ENCODE assay signal across 1 cellular context in genomic region chr10:114634607-114634974, GRCh38.
A peak's percentile ranks its signal among the peaks of the same experiment; 100 is the strongest.
TF ChIP-seq lines count a peak whose summit lies in the region.

No MANE protein-coding gene starts in this region.

TF ChIP-seq in K562, 482 proteins besides CTCF, POLR2A, EP300 and RAD21 (continued from another document and continues in another):
- TF ChIP-seq ARID3B (CRISPR knock-in tag; IDR thresholded peaks at IDR 0.05; ENCODE audit: borderline replicate concordance): no peak
- TF ChIP-seq RFX1 (IDR thresholded peaks at IDR 0.05): peak; percentile 67
- no peak for TF ChIP-seq PCBP2 (IDR thresholded peaks at IDR 0.05; ENCODE audit: low read depth, low read length, poor library complexity, severe bottlenecking)
- no peak for TF ChIP-seq SREBF1 (IDR thresholded peaks at IDR 0.05; ENCODE audit: borderline replicate concordance, low read depth, low read length)
- TF ChIP-seq NR2C2 (CRISPR knock-in tag; IDR thresholded peaks at IDR 0.05): no peak
- TF ChIP-seq NR2C2 (tag; IDR thresholded peaks at IDR 0.05): no peak
- no peak for TF ChIP-seq RBM15 (IDR thresholded peaks at IDR 0.05; ENCODE audit: insufficient read depth, low read length)
- TF ChIP-seq, protein P1, sequence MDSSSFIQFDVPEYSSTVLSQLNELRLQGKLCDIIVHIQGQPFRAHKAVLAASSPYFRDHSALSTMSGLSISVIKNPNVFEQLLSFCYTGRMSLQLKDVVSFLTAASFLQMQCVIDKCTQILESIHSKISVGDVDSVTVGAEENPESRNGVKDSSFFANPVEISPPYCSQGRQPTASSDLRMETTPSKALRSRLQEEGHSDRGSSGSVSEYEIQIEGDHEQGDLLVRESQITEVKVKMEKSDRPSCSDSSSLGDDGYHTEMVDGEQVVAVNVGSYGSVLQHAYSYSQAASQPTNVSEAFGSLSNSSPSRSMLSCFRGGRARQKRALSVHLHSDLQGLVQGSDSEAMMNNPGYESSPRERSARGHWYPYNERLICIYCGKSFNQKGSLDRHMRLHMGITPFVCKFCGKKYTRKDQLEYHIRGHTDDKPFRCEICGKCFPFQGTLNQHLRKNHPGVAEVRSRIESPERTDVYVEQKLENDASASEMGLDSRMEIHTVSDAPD (CRISPR knock-in tag; IDR thresholded peaks at IDR 0.05): no peak
- TF ChIP-seq FOXA3 (CRISPR knock-in tag; conservative IDR thresholded peaks at IDR 0.05 in 1 of 2, IDR thresholded peaks at IDR 0.05 in 1 of 2): no peak
- no peak for TF ChIP-seq ARID2 (IDR thresholded peaks at IDR 0.05)
- TF ChIP-seq HDAC6 (IDR thresholded peaks at IDR 0.05; ENCODE audit: low read depth, low read length): no peak
- TF ChIP-seq, protein P2, sequence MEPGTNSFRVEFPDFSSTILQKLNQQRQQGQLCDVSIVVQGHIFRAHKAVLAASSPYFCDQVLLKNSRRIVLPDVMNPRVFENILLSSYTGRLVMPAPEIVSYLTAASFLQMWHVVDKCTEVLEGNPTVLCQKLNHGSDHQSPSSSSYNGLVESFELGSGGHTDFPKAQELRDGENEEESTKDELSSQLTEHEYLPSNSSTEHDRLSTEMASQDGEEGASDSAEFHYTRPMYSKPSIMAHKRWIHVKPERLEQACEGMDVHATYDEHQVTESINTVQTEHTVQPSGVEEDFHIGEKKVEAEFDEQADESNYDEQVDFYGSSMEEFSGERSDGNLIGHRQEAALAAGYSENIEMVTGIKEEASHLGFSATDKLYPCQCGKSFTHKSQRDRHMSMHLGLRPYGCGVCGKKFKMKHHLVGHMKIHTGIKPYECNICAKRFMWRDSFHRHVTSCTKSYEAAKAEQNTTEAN (CRISPR knock-in tag; IDR thresholded peaks at IDR 0.05): no peak
- TF ChIP-seq TCF3 (CRISPR knock-in tag; IDR thresholded peaks at IDR 0.05): peak; percentile 70
- no peak for TF ChIP-seq MAFK (IDR thresholded peaks at IDR 0.05; ENCODE audit: low read length)
- no peak for TF ChIP-seq EWSR1 (IDR thresholded peaks at IDR 0.05; ENCODE audit: borderline replicate concordance, low read depth, partially characterized antibody)
- TF ChIP-seq TEAD2 (tag; IDR thresholded peaks at IDR 0.05): no peak
- no peak for TF ChIP-seq ZBTB1 (CRISPR knock-in tag; IDR thresholded peaks at IDR 0.05; ENCODE audit: borderline replicate concordance, low read depth)
- TF ChIP-seq ZNF384 (IDR thresholded peaks at IDR 0.05; ENCODE audit: low read depth, low read length): no peak
- peak; percentile 94; the same call in 1 of the 2 replicates for TF ChIP-seq MEF2A (IDR thresholded peaks at IDR 0.05; ENCODE audit: control insufficient read depth, low read depth, low read length)
- TF ChIP-seq ASH1L (IDR thresholded peaks at IDR 0.05; ENCODE audit: borderline replicate concordance, low read depth, partially characterized antibody): no peak
- no peak for TF ChIP-seq TCF7 (IDR thresholded peaks at IDR 0.05; ENCODE audit: borderline replicate concordance)
- no peak for TF ChIP-seq NFYB (IDR thresholded peaks at IDR 0.05; ENCODE audit: extremely low read depth, insufficient read length)
- no peak for TF ChIP-seq MIER1 (IDR thresholded peaks at IDR 0.05; ENCODE audit: low read depth)
- no peak for TF ChIP-seq ATF4 (CRISPR knock-in tag; IDR thresholded peaks at IDR 0.05)
- TF ChIP-seq ZNF143 (CRISPR knock-in tag; IDR thresholded peaks at IDR 0.05): no peak
- TF ChIP-seq, protein P3, sequence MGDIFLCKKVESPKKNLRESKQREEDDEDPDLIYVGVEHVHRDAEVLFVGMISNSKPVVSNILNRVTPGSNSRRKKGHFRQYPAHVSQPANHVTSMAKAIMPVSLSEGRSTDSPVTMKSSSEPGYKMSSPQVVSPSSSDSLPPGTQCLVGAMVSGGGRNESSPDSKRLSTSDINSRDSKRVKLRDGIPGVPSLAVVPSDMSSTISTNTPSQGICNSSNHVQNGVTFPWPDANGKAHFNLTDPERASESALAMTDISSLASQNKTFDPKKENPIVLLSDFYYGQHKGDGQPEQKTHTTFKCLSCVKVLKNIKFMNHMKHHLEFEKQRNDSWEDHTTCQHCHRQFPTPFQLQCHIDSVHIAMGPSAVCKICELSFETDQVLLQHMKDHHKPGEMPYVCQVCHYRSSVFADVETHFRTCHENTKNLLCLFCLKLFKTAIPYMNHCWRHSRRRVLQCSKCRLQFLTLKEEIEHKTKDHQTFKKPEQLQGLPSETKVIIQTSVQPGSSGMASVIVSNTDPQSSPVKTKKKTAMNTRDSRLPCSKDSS (IDR thresholded peaks at IDR 0.05; ENCODE audit: low read depth, partially characterized antibody): no peak
- no peak for TF ChIP-seq HDAC1 (IDR thresholded peaks at IDR 0.05)
- peak; percentile 58 for TF ChIP-seq PKNOX1 (IDR thresholded peaks at IDR 0.05)
- TF ChIP-seq ZNF324 (CRISPR knock-in tag; IDR thresholded peaks at IDR 0.05): no peak
- peak; percentile 56 for TF ChIP-seq ARID1B (IDR thresholded peaks at IDR 0.05)
- TF ChIP-seq LCOR (CRISPR knock-in tag; IDR thresholded peaks at IDR 0.05): no peak
- TF ChIP-seq, protein P4, sequence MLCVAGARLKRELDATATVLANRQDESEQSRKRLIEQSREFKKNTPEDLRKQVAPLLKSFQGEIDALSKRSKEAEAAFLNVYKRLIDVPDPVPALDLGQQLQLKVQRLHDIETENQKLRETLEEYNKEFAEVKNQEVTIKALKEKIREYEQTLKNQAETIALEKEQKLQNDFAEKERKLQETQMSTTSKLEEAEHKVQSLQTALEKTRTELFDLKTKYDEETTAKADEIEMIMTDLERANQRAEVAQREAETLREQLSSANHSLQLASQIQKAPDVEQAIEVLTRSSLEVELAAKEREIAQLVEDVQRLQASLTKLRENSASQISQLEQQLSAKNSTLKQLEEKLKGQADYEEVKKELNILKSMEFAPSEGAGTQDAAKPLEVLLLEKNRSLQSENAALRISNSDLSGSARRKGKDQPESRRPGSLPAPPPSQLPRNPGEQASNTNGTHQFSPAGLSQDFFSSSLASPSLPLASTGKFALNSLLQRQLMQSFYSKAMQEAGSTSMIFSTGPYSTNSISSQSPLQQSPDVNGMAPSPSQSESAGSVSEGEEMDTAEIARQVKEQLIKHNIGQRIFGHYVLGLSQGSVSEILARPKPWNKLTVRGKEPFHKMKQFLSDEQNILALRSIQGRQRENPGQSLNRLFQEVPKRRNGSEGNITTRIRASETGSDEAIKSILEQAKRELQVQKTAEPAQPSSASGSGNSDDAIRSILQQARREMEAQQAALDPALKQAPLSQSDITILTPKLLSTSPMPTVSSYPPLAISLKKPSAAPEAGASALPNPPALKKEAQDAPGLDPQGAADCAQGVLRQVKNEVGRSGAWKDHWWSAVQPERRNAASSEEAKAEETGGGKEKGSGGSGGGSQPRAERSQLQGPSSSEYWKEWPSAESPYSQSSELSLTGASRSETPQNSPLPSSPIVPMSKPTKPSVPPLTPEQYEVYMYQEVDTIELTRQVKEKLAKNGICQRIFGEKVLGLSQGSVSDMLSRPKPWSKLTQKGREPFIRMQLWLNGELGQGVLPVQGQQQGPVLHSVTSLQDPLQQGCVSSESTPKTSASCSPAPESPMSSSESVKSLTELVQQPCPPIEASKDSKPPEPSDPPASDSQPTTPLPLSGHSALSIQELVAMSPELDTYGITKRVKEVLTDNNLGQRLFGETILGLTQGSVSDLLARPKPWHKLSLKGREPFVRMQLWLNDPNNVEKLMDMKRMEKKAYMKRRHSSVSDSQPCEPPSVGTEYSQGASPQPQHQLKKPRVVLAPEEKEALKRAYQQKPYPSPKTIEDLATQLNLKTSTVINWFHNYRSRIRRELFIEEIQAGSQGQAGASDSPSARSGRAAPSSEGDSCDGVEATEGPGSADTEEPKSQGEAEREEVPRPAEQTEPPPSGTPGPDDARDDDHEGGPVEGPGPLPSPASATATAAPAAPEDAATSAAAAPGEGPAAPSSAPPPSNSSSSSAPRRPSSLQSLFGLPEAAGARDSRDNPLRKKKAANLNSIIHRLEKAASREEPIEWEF (CRISPR knock-in tag; IDR thresholded peaks at IDR 0.05): no peak
- no peak for TF ChIP-seq CCAR2 (IDR thresholded peaks at IDR 0.05; ENCODE audit: low read depth, low read length)
- no peak for TF ChIP-seq ZNF561 (CRISPR knock-in tag; conservative IDR thresholded peaks at IDR 0.05)
- TF ChIP-seq, protein P5, sequence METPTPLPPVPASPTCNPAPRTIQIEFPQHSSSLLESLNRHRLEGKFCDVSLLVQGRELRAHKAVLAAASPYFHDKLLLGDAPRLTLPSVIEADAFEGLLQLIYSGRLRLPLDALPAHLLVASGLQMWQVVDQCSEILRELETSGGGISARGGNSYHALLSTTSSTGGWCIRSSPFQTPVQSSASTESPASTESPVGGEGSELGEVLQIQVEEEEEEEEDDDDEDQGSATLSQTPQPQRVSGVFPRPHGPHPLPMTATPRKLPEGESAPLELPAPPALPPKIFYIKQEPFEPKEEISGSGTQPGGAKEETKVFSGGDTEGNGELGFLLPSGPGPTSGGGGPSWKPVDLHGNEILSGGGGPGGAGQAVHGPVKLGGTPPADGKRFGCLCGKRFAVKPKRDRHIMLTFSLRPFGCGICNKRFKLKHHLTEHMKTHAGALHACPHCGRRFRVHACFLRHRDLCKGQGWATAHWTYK (CRISPR knock-in tag; IDR thresholded peaks at IDR 0.05): no peak
- TF ChIP-seq FOSL1 (tag; conservative IDR thresholded peaks at IDR 0.05): peak; percentile 83
- no peak for TF ChIP-seq BDP1 (IDR thresholded peaks at IDR 0.05; ENCODE audit: insufficient read depth, insufficient read length)
- TF ChIP-seq JUND (IDR thresholded peaks at IDR 0.05; ENCODE audit: borderline replicate concordance, low read depth, low read length): 0 out of 2 replicates have a peak, but pooled peaks have one; percentile 55
- TF ChIP-seq JUND (tag; IDR thresholded peaks at IDR 0.05; ENCODE audit: borderline replicate concordance, low read depth, low read length): no peak; the same call in 2 of the 3 replicates
- no peak for TF ChIP-seq CC2D1A (IDR thresholded peaks at IDR 0.05)
- TF ChIP-seq MYNN (IDR thresholded peaks at IDR 0.05): peak; percentile 96
- no peak for TF ChIP-seq MYNN (CRISPR knock-in tag; IDR thresholded peaks at IDR 0.05)
- TF ChIP-seq, protein P6, sequence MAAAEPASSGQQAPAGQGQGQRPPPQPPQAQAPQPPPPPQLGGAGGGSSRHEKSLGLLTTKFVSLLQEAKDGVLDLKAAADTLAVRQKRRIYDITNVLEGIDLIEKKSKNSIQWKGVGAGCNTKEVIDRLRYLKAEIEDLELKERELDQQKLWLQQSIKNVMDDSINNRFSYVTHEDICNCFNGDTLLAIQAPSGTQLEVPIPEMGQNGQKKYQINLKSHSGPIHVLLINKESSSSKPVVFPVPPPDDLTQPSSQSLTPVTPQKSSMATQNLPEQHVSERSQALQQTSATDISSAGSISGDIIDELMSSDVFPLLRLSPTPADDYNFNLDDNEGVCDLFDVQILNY (CRISPR knock-in tag; IDR thresholded peaks at IDR 0.05): no peak
- no peak for TF ChIP-seq PPARD (CRISPR knock-in tag; IDR thresholded peaks at IDR 0.05)
- TF ChIP-seq ZNF41 (CRISPR knock-in tag; conservative IDR thresholded peaks at IDR 0.05): no peak
- TF ChIP-seq FOXJ3 (CRISPR knock-in tag; IDR thresholded peaks at IDR 0.05): no peak
- TF ChIP-seq ATF3 (IDR thresholded peaks at IDR 0.05): peak; percentile 74
- no peak for TF ChIP-seq ATF3 (CRISPR knock-in tag; conservative IDR thresholded peaks at IDR 0.05)
- no peak for TF ChIP-seq CBFB (CRISPR knock-in tag; IDR thresholded peaks at IDR 0.05)
- no peak for TF ChIP-seq ZNF134 (CRISPR knock-in tag; conservative IDR thresholded peaks at IDR 0.05)
- TF ChIP-seq RBM34 (IDR thresholded peaks at IDR 0.05; ENCODE audit: borderline replicate concordance, insufficient read depth, low read length): no peak
- no peak for TF ChIP-seq NRF1 (conservative IDR thresholded peaks at IDR 0.05 in 1 of 2, IDR thresholded peaks at IDR 0.05 in 1 of 2)
- TF ChIP-seq KLF13 (tag; IDR thresholded peaks at IDR 0.05; ENCODE audit: borderline replicate concordance, low read depth): no peak
- no peak for TF ChIP-seq TGIF2 (CRISPR knock-in tag; IDR thresholded peaks at IDR 0.05)
- no peak for TF ChIP-seq NCOA1 (IDR thresholded peaks at IDR 0.05; ENCODE audit: low read depth)
- TF ChIP-seq C11orf30 (IDR thresholded peaks at IDR 0.05; ENCODE audit: low read depth): 0 out of 2 replicates have a peak, but pooled peaks have one; percentile 19
